ENCODE assay signal across 11 cellular contexts in genomic region chr4:101328063-101328602, GRCh38. TPM values are rescaled to one million over a fixed set of nuclear protein-coding genes. Genes with fewer than 3 reads are reported as not detected.
A peak's percentile ranks its signal among the peaks of the same experiment; 100 is the strongest.
DNase-seq lines count a peak whose midpoint lies in the region; ATAC-seq and TF ChIP-seq lines count a peak whose summit lies in the region.
"Had no signal": no experiment of that assay in that cellular context is flagged by ENCODE, and none has a peak within 500 bp of the region (broad histone marks: within the 10 kb centered on the region; RNA-seq: fewer than 3 reads in every experiment).

No MANE protein-coding gene starts in this region.

- H3K27ac ChIP-seq in brain microvascular endothelial cell: no peak overlapping the region

- H3K4me1 Mint-ChIP-seq in osteocyte (ENCODE audit: unreplicated experiment): peaks cover 20% of the 10 kb centered on the region

- no peak overlapping the region for H2AFZ ChIP-seq in Loucy (ENCODE audit: low read length)

- H3K4me3 ChIP-seq in Loucy (ENCODE audit: low read length, poor library complexity, severe bottlenecking): peak overlapping the region; percentile 44
- H3K4me3 ChIP-seq in brain microvascular endothelial cell (ENCODE audit: low read depth, low read length): no peak overlapping the region

- H3K79me2 ChIP-seq in Loucy (ENCODE audit: insufficient read depth, low read length): peaks cover 73% of the 10 kb centered on the region

- H3K36me3 ChIP-seq in Loucy (ENCODE audit: insufficient read depth, low read length) (no peaks in the 10 kb centered on the region), brain microvascular endothelial cell (replicated peaks) (no peaks in the 10 kb centered on the region)

- H3K4me3 Mint-ChIP-seq in osteocyte (ENCODE audit: unreplicated experiment): no peak overlapping the region
- H3K4me3 Mint-ChIP-seq: brain had no signal

- H3K4me1 ChIP-seq in Loucy (ENCODE audit: insufficient read depth, low read length, poor library complexity, severe bottlenecking): peaks cover 21% of the 10 kb centered on the region

- peak; percentile 82 for ATAC-seq in activated CD4-positive, CD25-positive, alpha-beta regulatory T cell treated with anti-CD3 and anti-CD28 coated beads, Interleukin-2, amount 50 U/mL, for 24 hours
- peak; percentile 82 for ATAC-seq in HG02571 (IDR thresholded peaks at IDR 0.05; ENCODE audit: unreplicated experiment)
- ATAC-seq: Panc1 had no signal

- TF ChIP-seq CTCF in Loucy (conservative IDR thresholded peaks at IDR 0.05; ENCODE audit: low read length) (no peak), osteocyte (IDR thresholded peaks at IDR 0.05) (no peak), brain microvascular endothelial cell (IDR thresholded peaks at IDR 0.05; ENCODE audit: low read depth, low read length, missing control alignments) (no peak)

- in situ Hi-C loops in brain microvascular endothelial cell (cut with HindIII; ENCODE audit: low pct_ligation_motif_present, low sequenced_read_pairs): no loop called here
- in situ Hi-C loops in ACHN (cut with HindIII; ENCODE audit: low pct_ligation_motif_present, low pct_unique_long_range_greater_than_20kb, low sequenced_read_pairs): no loop called here

- peak overlapping the region; percentile 58 for H3K27ac Mint-ChIP-seq in osteocyte (ENCODE audit: unreplicated experiment)
- H3K27ac Mint-ChIP-seq: brain had no signal

- no peaks in the 10 kb centered on the region for H3K36me3 Mint-ChIP-seq in osteocyte (ENCODE audit: unreplicated experiment)

- H3K27me3 ChIP-seq in Loucy (ENCODE audit: insufficient read depth, low read length, poor library complexity, severe bottlenecking): no peaks in the 10 kb centered on the region
- no peaks in the 10 kb centered on the region for H3K27me3 ChIP-seq in brain microvascular endothelial cell (replicated peaks)

- no peaks in the 10 kb centered on the region for H3K27me3 Mint-ChIP-seq in osteocyte (ENCODE audit: unreplicated experiment)
- H3K27me3 Mint-ChIP-seq: brain had no signal

- H3K4me2 ChIP-seq in Loucy (ENCODE audit: low read depth, low read length, poor library complexity, severe bottlenecking): peak overlapping the region; percentile 64

- H3K9ac ChIP-seq in Loucy (ENCODE audit: low read depth, low read length, poor library complexity, severe bottlenecking): no peak overlapping the region

- no peaks in the 10 kb centered on the region for H3F3A ChIP-seq in Loucy (ENCODE audit: low read depth)

- no peaks in the 10 kb centered on the region for H3K9me2 ChIP-seq in Loucy (replicated peaks; ENCODE audit: low read depth, low read length)

- no peaks in the 10 kb centered on the region for H3K9me3 ChIP-seq in Loucy (ENCODE audit: insufficient read depth, low read depth, low read length)

- H3K9me3 Mint-ChIP-seq in osteocyte (ENCODE audit: unreplicated experiment): no peaks in the 10 kb centered on the region

- DNase-seq in activated CD4-positive, CD25-positive, alpha-beta regulatory T cell (lab: John Stamatoyannopoulos, UW): no peak
- DNase-seq in osteocyte (ENCODE audit: extremely low spot score, unreplicated experiment) (no peak), middle frontal gyrus (ENCODE audit: extremely low spot score, low spot score) (no peak), brain microvascular endothelial cell (no peak), ACHN (no peak)
- DNase-seq: 8988T had no signal

- peaks cover 53% of the 10 kb centered on the region for H4K20me1 ChIP-seq in Loucy (ENCODE audit: insufficient read depth, low read length, poor library complexity, severe bottlenecking)

RNA-seq across cellular contexts. Expression of gene PPP3CA, which starts 19.2 kb away (rescaled TPM):
- total RNA-seq in osteocyte: 40.5 and 41.5 TPM in 2 replicates
